Comparison of ENCODE assay signal across 17 cellular contexts in genomic region chr5:133664422-133664821, GRCh38. TPM values are rescaled to one million over a fixed set of nuclear protein-coding genes. Genes with fewer than 3 reads are reported as not detected.
DNase-seq lines count a peak whose midpoint lies in the region; ATAC-seq, FAIRE-seq and TF ChIP-seq lines count a peak whose summit lies in the region.
"Had no signal": no experiment of that assay in that cellular context is flagged by ENCODE, and none has a peak within 500 bp of the region (broad histone marks: within the 10 kb centered on the region; RNA-seq: fewer than 3 reads in every experiment).

No MANE protein-coding gene starts in this region.

- peaks cover 30% of the 10 kb centered on the region for H3K27me3 Mint-ChIP-seq in nephron progenitor cell (ENCODE audit: low read depth, poor library complexity)

- intact Hi-C loops in spleen (cut with DNase I; ENCODE audit: low total_unique reads), result no loop called here

- H3K4me3 Mint-ChIP-seq in nephron progenitor cell, result no peak overlapping the region
- H3K4me3 Mint-ChIP-seq: activated naive CD8-positive, alpha-beta T cell treated with anti-CD3 and anti-CD28 coated beads, Interleukin-2, amount 10 ng/mL, durations not matched to agents 7 days and 5 days had no signal

- no peaks in the 10 kb centered on the region for H3K36me3 Mint-ChIP-seq in nephron progenitor cell (ENCODE audit: low read depth)
- H3K36me3 Mint-ChIP-seq: activated naive CD8-positive, alpha-beta T cell treated with anti-CD3 and anti-CD28 coated beads, Interleukin-2, amount 10 ng/mL, durations not matched to agents 7 days and 5 days had no signal

- no peaks in the 10 kb centered on the region for H3K9me3 Mint-ChIP-seq in nephron progenitor cell
- H3K9me3 Mint-ChIP-seq: activated naive CD8-positive, alpha-beta T cell treated with anti-CD3 and anti-CD28 coated beads, Interleukin-2, amount 10 ng/mL, durations not matched to agents 7 days and 5 days had no signal

- peaks cover 9% of the 10 kb centered on the region for H3K4me1 ChIP-seq in osteoblast (ENCODE audit: insufficient read depth, low read length)
- no peaks in the 10 kb centered on the region for H3K4me1 ChIP-seq in spleen
- H3K4me1 ChIP-seq: HAP-1, lower lobe of right lung had no signal

- H3K4me3 ChIP-seq in bronchial epithelial cell (ENCODE audit: low read depth, low read length) (no peak overlapping the region), osteoblast (ENCODE audit: insufficient read depth, low read length) (no peak overlapping the region), spleen (no peak overlapping the region)
- H3K4me3 ChIP-seq: HAP-1, lower lobe of right lung had no signal

- H4K20me1 ChIP-seq in osteoblast (ENCODE audit: insufficient read depth, low read length), result no peaks in the 10 kb centered on the region

- peak in 2 of 3 experiments; percentile 28 to 36 for DNase-seq in NCI-H1417 (lab: John Stamatoyannopoulos, UW)
- no peak for DNase-seq in NCI-H1417 treated with DMSO at 0.1 percent for 48 hours (lab: John Stamatoyannopoulos, UW)
- peak; percentile 63 for DNase-seq in LoVo (ENCODE audit: low spot score)
- DNase-seq in bronchial epithelial cell (ENCODE audit: low read depth), result peak; percentile 89
- peak; percentile 91 for DNase-seq in osteoblast (ENCODE audit: insufficient read length, low spot score, missing footprints)
- DNase-seq in nephron progenitor cell, result no peak
- DNase-seq in spleen, result no peak
- DNase-seq: activated naive CD8-positive, alpha-beta T cell treated with anti-CD3 and anti-CD28 coated beads, Interleukin-2, amount 10 ng/mL, durations not matched to agents 7 days and 5 days; DMS 273 treated with DMSO at 0.1 percent for 48 hours; KG1; lower lobe of right lung; NCI-H2081 treated with DMSO at 0.1 percent for 48 hours; trophoblast cell had no signal

- no peak for ATAC-seq in HG03457 (IDR thresholded peaks at IDR 0.05; ENCODE audit: unreplicated experiment)
- ATAC-seq: lower lobe of right lung had no signal

- H2AFZ ChIP-seq in osteoblast (ENCODE audit: low read length), result no peak overlapping the region

- peak; percentile 73 for FAIRE-seq in bronchial epithelial cell (lab: Jason Lieb, UNC)

- H3K9me3 ChIP-seq in osteoblast (ENCODE audit: low read depth, low read length) (no peaks in the 10 kb centered on the region), spleen (no peaks in the 10 kb centered on the region)
- H3K9me3 ChIP-seq: HAP-1, lower lobe of right lung, neutrophil had no signal

- H3K36me3 ChIP-seq in bronchial epithelial cell (ENCODE audit: control insufficient read depth, insufficient read depth, low read length), result no peaks in the 10 kb centered on the region
- H3K36me3 ChIP-seq in osteoblast (ENCODE audit: insufficient read depth, low read length), result no peaks in the 10 kb centered on the region
- H3K36me3 ChIP-seq in spleen, result no peaks in the 10 kb centered on the region
- H3K36me3 ChIP-seq: HAP-1, lower lobe of right lung, neutrophil had no signal

- H3K27ac Mint-ChIP-seq in nephron progenitor cell, result no peak overlapping the region
- H3K27ac Mint-ChIP-seq: activated naive CD8-positive, alpha-beta T cell treated with anti-CD3 and anti-CD28 coated beads, Interleukin-2, amount 10 ng/mL, durations not matched to agents 7 days and 5 days had no signal

- H3K4me2 ChIP-seq in osteoblast (ENCODE audit: insufficient read depth, low read length), result no peak overlapping the region

- H3K27me3 ChIP-seq in bronchial epithelial cell (ENCODE audit: control insufficient read depth, insufficient read depth, low read length) (no peaks in the 10 kb centered on the region), osteoblast (ENCODE audit: insufficient read depth, low read length) (no peaks in the 10 kb centered on the region), spleen (replicated peaks in 1 of 7) (peaks cover 0 to 17% (median 0%) of the 10 kb centered on the region in 7 donors)
- H3K27me3 ChIP-seq: neutrophil had no signal

- no peak overlapping the region for H3K27ac ChIP-seq in osteoblast (ENCODE audit: low read depth, low read length)
- no peak overlapping the region for H3K27ac ChIP-seq in spleen
- H3K27ac ChIP-seq: 22Rv1, lower lobe of right lung, neutrophil had no signal

- 85 to 96% (median 89%) methylated on average over 2 of the region's 2 CpGs for WGBS in spleen, 5 donors

- no peak for TF ChIP-seq POLR2A in spleen (IDR thresholded peaks at IDR 0.05)

- no peaks in the 10 kb centered on the region for H3K79me2 ChIP-seq in osteoblast (ENCODE audit: insufficient read depth, low read length)

- no peak for TF ChIP-seq CTCF in bronchial epithelial cell (IDR thresholded peaks at IDR 0.05; ENCODE audit: insufficient read depth, low read length, severe bottlenecking)
- no peak for TF ChIP-seq CTCF in osteoblast (IDR thresholded peaks at IDR 0.05; ENCODE audit: extremely low read depth, low read depth, low read length)
- no peak for TF ChIP-seq CTCF in nephron progenitor cell (IDR thresholded peaks at IDR 0.05)
- TF ChIP-seq CTCF in spleen (IDR thresholded peaks at IDR 0.05 in 8 of 11, conservative IDR thresholded peaks at IDR 0.05 in 3 of 11), result no peak

- H3K4me1 Mint-ChIP-seq in nephron progenitor cell, result peaks cover 4% of the 10 kb centered on the region
- H3K4me1 Mint-ChIP-seq: activated naive CD8-positive, alpha-beta T cell treated with anti-CD3 and anti-CD28 coated beads, Interleukin-2, amount 10 ng/mL, durations not matched to agents 7 days and 5 days had no signal

RNA-seq across cellular contexts. Expression of gene FSTL4, which starts 52.1 kb away (rescaled TPM):
- 0.26 TPM in 1 of 2 replicates, not detected in the other for total RNA-seq in bronchial epithelial cell
- not detected in 2 replicates for total RNA-seq in osteoblast
- total RNA-seq in spleen, result 1 to 10 TPM in 1 of 7 donors, under 1 TPM in 3, not detected in 3; 0.32 to 1.0 (median 0.67) TPM
- polyA plus RNA-seq in spleen, result under 1 TPM in 2 of 3 donors, not detected in 1; under 0.01 to 0.08 TPM

Comparison
In these comparisons a context has a peak if more than half of its experiments do, and no peak if none do; other contexts are left out.
1. DNase-seq: peak in NCI-H1417 (2 of 3), LoVo (single experiment), bronchial epithelial cell (single experiment) and osteoblast (single experiment); none in NCI-H1417 treated with DMSO at 0.1 percent for 48 hours (single experiment), nephron progenitor cell (single experiment) and spleen (single experiment).